ENCODE assay signal across 24 cellular contexts in genomic region chr7:75571209-75571608, GRCh38.
"Had no signal": no experiment of that assay in that cellular context is flagged by ENCODE, and none has a peak within 500 bp of the region (broad histone marks: within the 10 kb centered on the region; RNA-seq: fewer than 3 reads in every experiment).

No MANE protein-coding gene starts in this region.

- H3K27me3 ChIP-seq: adrenal gland, breast epithelium had no signal

- ATAC-seq: activated T-cell treated with anti-CD3 and anti-CD28 coated beads, Interleukin-2, amount 50 U/mL, for 72 hours; PC-3; T-helper 17 cell had no signal

- H3K27me3 Mint-ChIP-seq: activated CD4-positive, alpha-beta memory T cell treated with anti-CD3 and anti-CD28 coated beads, Interleukin-2, amount 10 ng/mL, durations not matched to agents 7 days and 5 days; activated CD4-positive, alpha-beta T cell treated with anti-CD3 and anti-CD28 coated beads, Interleukin-2, amount 10 ng/mL, durations not matched to agents 7 days and 5 days; activated naive CD4-positive, alpha-beta T cell treated with anti-CD3 and anti-CD28 coated beads, Interleukin-2, amount 10 ng/mL, durations not matched to agents 7 days and 5 days; T-helper 17 cell had no signal

- H3K4me3 ChIP-seq: adrenal gland, breast epithelium had no signal

- H3K4me1 Mint-ChIP-seq: activated naive CD4-positive, alpha-beta T cell treated with anti-CD3 and anti-CD28 coated beads, Interleukin-2, amount 10 ng/mL, durations not matched to agents 7 days and 5 days had no signal

- H3K27ac ChIP-seq: adrenal gland, breast epithelium had no signal

- H3K4me3 Mint-ChIP-seq: activated CD4-positive, alpha-beta memory T cell treated with anti-CD3 and anti-CD28 coated beads, Interleukin-2, amount 10 ng/mL, durations not matched to agents 7 days and 5 days; activated CD4-positive, alpha-beta T cell treated with anti-CD3 and anti-CD28 coated beads, Interleukin-2, amount 10 ng/mL, durations not matched to agents 7 days and 5 days; activated naive CD4-positive, alpha-beta T cell treated with anti-CD3 and anti-CD28 coated beads, Interleukin-2, amount 10 ng/mL, durations not matched to agents 7 days and 5 days; activated naive CD8-positive, alpha-beta T cell treated with anti-CD3 and anti-CD28 coated beads, Interleukin-2, amount 10 ng/mL, durations not matched to agents 7 days and 5 days; activated T-cell treated with anti-CD3 and anti-CD28 coated beads, Interleukin-2, amount 50 U/mL, for 72 hours; T-helper 17 cell had no signal

- H3K9me3 ChIP-seq: adrenal gland, breast epithelium had no signal

- H3K4me1 ChIP-seq: adrenal gland, breast epithelium had no signal

- H3K36me3 Mint-ChIP-seq: activated naive CD4-positive, alpha-beta T cell treated with anti-CD3 and anti-CD28 coated beads, Interleukin-2, amount 10 ng/mL, durations not matched to agents 7 days and 5 days; activated naive CD8-positive, alpha-beta T cell treated with anti-CD3 and anti-CD28 coated beads, Interleukin-2, amount 10 ng/mL, durations not matched to agents 7 days and 5 days had no signal

- H3K27ac Mint-ChIP-seq: activated CD4-positive, alpha-beta memory T cell treated with anti-CD3 and anti-CD28 coated beads, Interleukin-2, amount 10 ng/mL, durations not matched to agents 7 days and 5 days; activated CD4-positive, alpha-beta T cell treated with anti-CD3 and anti-CD28 coated beads, Interleukin-2, amount 10 ng/mL, durations not matched to agents 7 days and 5 days; activated naive CD4-positive, alpha-beta T cell treated with anti-CD3 and anti-CD28 coated beads, Interleukin-2, amount 10 ng/mL, durations not matched to agents 7 days and 5 days; activated naive CD8-positive, alpha-beta T cell treated with anti-CD3 and anti-CD28 coated beads, Interleukin-2, amount 10 ng/mL, durations not matched to agents 7 days and 5 days; activated T-cell treated with anti-CD3 and anti-CD28 coated beads, Interleukin-2, amount 50 U/mL, for 72 hours; activated T-helper 2 cell treated with anti-CD3 and anti-CD28 coated beads, Interferon-gamma antibody, Interleukin-2, Interleukin-4, amounts not matched to agents 10 μg/mL and 5 μg/mL and 100 μg/mL, durations not matched to agents 14 hours and 24 hours and 36 hours; T-helper 17 cell had no signal

- H3K9me3 Mint-ChIP-seq: activated CD4-positive, alpha-beta memory T cell treated with anti-CD3 and anti-CD28 coated beads, Interleukin-2, amount 10 ng/mL, durations not matched to agents 7 days and 5 days; activated CD4-positive, alpha-beta T cell treated with anti-CD3 and anti-CD28 coated beads, Interleukin-2, amount 10 ng/mL, durations not matched to agents 7 days and 5 days; activated naive CD4-positive, alpha-beta T cell treated with anti-CD3 and anti-CD28 coated beads, Interleukin-2, amount 10 ng/mL, durations not matched to agents 7 days and 5 days; activated naive CD8-positive, alpha-beta T cell treated with anti-CD3 and anti-CD28 coated beads, Interleukin-2, amount 10 ng/mL, durations not matched to agents 7 days and 5 days; activated T-cell treated with anti-CD3 and anti-CD28 coated beads, Interleukin-2, amount 50 U/mL, for 72 hours; activated T-helper 2 cell treated with anti-CD3 and anti-CD28 coated beads, Interferon-gamma antibody, Interleukin-2, Interleukin-4, amounts not matched to agents 10 μg/mL and 5 μg/mL and 100 μg/mL, durations not matched to agents 14 hours and 24 hours and 36 hours had no signal

- DNase-seq: activated CD4-positive, alpha-beta memory T cell treated with anti-CD3 and anti-CD28 coated beads, Interleukin-2, amount 10 ng/mL, durations not matched to agents 7 days and 5 days; activated CD4-positive, alpha-beta T cell treated with anti-CD3 and anti-CD28 coated beads, Interleukin-2, amount 10 ng/mL, durations not matched to agents 7 days and 5 days; activated CD4-positive, CD25-positive, alpha-beta regulatory T cell; activated gamma-delta T cell treated with Interleukin-2 at 50 U/mL for 16 hours; activated naive CD4-positive, alpha-beta T cell treated with anti-CD3 and anti-CD28 coated beads, Interleukin-2, amount 10 ng/mL, durations not matched to agents 7 days and 5 days; activated naive CD8-positive, alpha-beta T cell treated with anti-CD3 and anti-CD28 coated beads, Interleukin-2, amount 10 ng/mL, durations not matched to agents 7 days and 5 days; activated T-cell treated with anti-CD3 and anti-CD28 coated beads for 4 hours; activated T-cell treated with anti-CD3 and anti-CD28 coated beads, Interleukin-2, amount 50 U/mL, for 72 hours; adrenal gland; anterior cingulate cortex; caudate nucleus; Karpas-422; NCI-H1105 treated with DMSO at 0.1 percent for 48 hours; NCI-H146; NCI-H187 treated with DMSO at 0.1 percent for 48 hours; NCI-H2081 treated with DMSO at 0.1 percent for 48 hours; NCI-H446 treated with DMSO at 0.1 percent for 48 hours; NCI-H526 treated with DMSO at 0.1 percent for 48 hours; PC-3; SIG-M5; T-helper 17 cell; T-helper 9 cell had no signal

- H3K36me3 ChIP-seq: breast epithelium had no signal
